ENCODE assay signal across 8 cellular contexts in genomic region chr5:131394128-131394527, GRCh38.
DNase-seq lines count a peak whose midpoint lies in the region; ATAC-seq and TF ChIP-seq lines count a peak whose summit lies in the region.

No MANE protein-coding gene starts in this region.

- peaks cover 62% of the 10 kb centered on the region for H3K4me1 Mint-ChIP-seq in T-helper 17 cell

- H3K36me3 Mint-ChIP-seq in T-helper 17 cell (ENCODE audit: low read depth) = peaks cover 17% of the 10 kb centered on the region

- DNase-seq in T-helper 17 cell = peak in 1 of 3 donors; percentile 31
- DNase-seq in fibroblast of mammary gland (ENCODE audit: low read depth) = peak; percentile 50
- DNase-seq in upper lobe of right lung = no peak
- DNase-seq in HuH-7.5 (ENCODE audit: low spot score) = no peak
- no peak for DNase-seq in Kasumi-1 (lab: John Stamatoyannopoulos, UW)
- DNase-seq in sciatic nerve (ENCODE audit: low spot score) = no peak

- intact Hi-C loops in upper lobe of right lung (cut with DNase I) = no loop called here
- intact Hi-C loops in sciatic nerve (cut with DNase I) = no loop called here

- H3K9me3 ChIP-seq in T-helper 17 cell (ENCODE audit: control insufficient read depth, low read length, poor library complexity, severe bottlenecking) (no peaks in the 10 kb centered on the region), upper lobe of right lung (no peaks in the 10 kb centered on the region)

- peak overlapping the region; percentile 73 for H3K4me3 Mint-ChIP-seq in T-helper 17 cell

- H3K4me1 ChIP-seq in upper lobe of right lung = peaks cover 14% of the 10 kb centered on the region

- H3K4me3 ChIP-seq in fibroblast of mammary gland (ENCODE audit: control insufficient read depth, low read depth, low read length) (no peak overlapping the region), upper lobe of right lung (no peak overlapping the region)

- H3K27me3 ChIP-seq in upper lobe of right lung = no peaks in the 10 kb centered on the region

- no peaks in the 10 kb centered on the region for H3K27me3 Mint-ChIP-seq in T-helper 17 cell

- peak overlapping the region; percentile 0 for H3K27ac ChIP-seq in upper lobe of right lung

- peaks cover 69% of the 10 kb centered on the region for H3K36me3 ChIP-seq in upper lobe of right lung

- H3K27ac Mint-ChIP-seq in T-helper 17 cell = peak overlapping the region; percentile 96

- TF ChIP-seq CTCF in fibroblast of mammary gland (conservative IDR thresholded peaks at IDR 0.05; ENCODE audit: control insufficient read depth, insufficient read depth, low read depth, low read length) (no peak), upper lobe of right lung (IDR thresholded peaks at IDR 0.05) (no peak)

- ATAC-seq in GM18499 (IDR thresholded peaks at IDR 0.05; ENCODE audit: insufficient read depth, unreplicated experiment) = peak; percentile 49
- ATAC-seq in GM21737 (IDR thresholded peaks at IDR 0.05; ENCODE audit: unreplicated experiment) = peak; percentile 82
- ATAC-seq in T-helper 17 cell = peak; percentile 94
- peak; percentile 81 for ATAC-seq in upper lobe of right lung
- ATAC-seq in sciatic nerve = no peak
